In genomic region chr2:8197825-8198224, GRCh38 we compare ENCODE assay signal across 29 cellular contexts.
"Had no signal": no experiment of that assay in that cellular context is flagged by ENCODE, and none has a peak within 500 bp of the region (broad histone marks: within the 10 kb centered on the region; RNA-seq: fewer than 3 reads in every experiment).

No MANE protein-coding gene starts in this region.

- FAIRE-seq: urothelium cell line had no signal

- H3K4me3 ChIP-seq: stomach, suprapubic skin, testis, thoracic aorta, thyroid gland, tibial artery, tibial nerve, transverse colon, upper lobe of left lung, upper lobe of right lung, uterus, vagina had no signal

- H3K36me3 ChIP-seq: stomach, suprapubic skin, thoracic aorta, thyroid gland, tibial artery, tibial nerve, transverse colon, upper lobe of left lung, upper lobe of right lung, uterus, vagina had no signal

- DNase-seq: stimulated activated CD4-positive, alpha-beta T cell treated with anti-CD3 and anti-CD28 coated beads, Interleukin-2, amount 100 ng/mL, for 48 hours; stimulated activated CD4-positive, alpha-beta T cell treated with anti-CD3 and anti-CD28 coated beads, Interleukin-4, amount 100 ng/mL, for 1 hour; stimulated activated CD4-positive, alpha-beta T cell treated with anti-CD3 and anti-CD28 coated beads, Interleukin-4, amount 100 ng/mL, for 24 hours; stimulated activated CD4-positive, alpha-beta T cell treated with anti-CD3 and anti-CD28 coated beads, Interleukin-4, amount 100 ng/mL, for 4 hours; stimulated activated CD8-positive, alpha-beta memory T cell treated with anti-CD3 and anti-CD28 coated beads, Interleukin-4, amount 100 ng/mL, for 48 hours; stimulated activated naive B cell treated with anti-CD40 and anti-IgM and Interleukin-4, amounts not matched to agents 10 μg/mL and 1 μg/mL and 100 μg/mL, for 72 hours; stimulated activated naive CD4-positive, alpha-beta T cell; stimulated activated naive CD4-positive, alpha-beta T cell treated with Interleukin-2 at 50 U/mL for 16 hours; stimulated activated naive CD8-positive, alpha-beta T cell treated with anti-CD3 and anti-CD28 coated beads, Interleukin-15, amount 100 ng/mL, for 72 hours; stimulated activated naive CD8-positive, alpha-beta T cell treated with anti-CD3 and anti-CD28 coated beads, Interleukin-15, Interleukin-2, amounts not matched to agents 100 U/mL and 50 U/mL, for 24 hours; stomach; substantia nigra; testis; thyroid gland; tibial artery; transverse colon; trophoblast cell; upper lobe of left lung; upper lobe of right lung; uterus had no signal

- H3K27ac ChIP-seq: stomach, suprapubic skin, testis, thoracic aorta, thyroid gland, tibial artery, tibial nerve, transverse colon, upper lobe of left lung, upper lobe of right lung, uterus, vagina had no signal

- H3K27me3 ChIP-seq: stomach, suprapubic skin, testis, thyroid gland, tibial artery, tibial nerve, transverse colon, upper lobe of left lung, upper lobe of right lung, uterus, vagina had no signal

- H3K4me1 ChIP-seq: suprapubic skin, testis, upper lobe of left lung, uterus had no signal

- H3K4me3 Mint-ChIP-seq: stimulated activated effector memory CD8-positive, alpha-beta T cell treated with anti-CD3 and anti-CD28 coated beads, Interleukin-12 subunit alpha, Interleukin-12 subunit beta, amount 100 ng/mL, for 72 hours; stimulated activated memory B cell treated with anti-CD40 and anti-IgM and Interleukin-4, amounts not matched to agents 10 μg/mL and 1 μg/mL and 100 μg/mL, for 72 hours; stimulated activated naive B cell treated with anti-CD40 and anti-IgM and Interleukin-4, amounts not matched to agents 10 μg/mL and 1 μg/mL and 100 μg/mL, for 72 hours; stimulated activated naive CD8-positive, alpha-beta T cell treated with anti-CD3 and anti-CD28 coated beads, Interleukin-15, amount 100 ng/mL, for 72 hours; stimulated activated naive CD8-positive, alpha-beta T cell treated with anti-CD3 and anti-CD28 coated beads, Interleukin-15, Interleukin-2, amounts not matched to agents 100 ng/mL and 50 ng/mL, for 24 hours; type B pancreatic cell had no signal

- H3K9me3 ChIP-seq: stomach, suprapubic skin, testis, thoracic aorta, thyroid gland, tibial artery, tibial nerve, transverse colon, upper lobe of left lung, upper lobe of right lung, uterus, vagina had no signal

- H3K27ac Mint-ChIP-seq: stimulated activated memory B cell treated with anti-CD40 and anti-IgM and Interleukin-4, amounts not matched to agents 10 μg/mL and 1 μg/mL and 100 μg/mL, for 72 hours; stimulated activated naive CD8-positive, alpha-beta T cell treated with anti-CD3 and anti-CD28 coated beads, Interleukin-15, amount 100 ng/mL, for 72 hours; stimulated activated naive CD8-positive, alpha-beta T cell treated with anti-CD3 and anti-CD28 coated beads, Interleukin-15, Interleukin-2, amounts not matched to agents 100 ng/mL and 50 ng/mL, for 24 hours; type B pancreatic cell had no signal

- H3K4me1 Mint-ChIP-seq: stimulated activated memory B cell treated with anti-CD40 and anti-IgM and Interleukin-4, amounts not matched to agents 10 μg/mL and 1 μg/mL and 100 μg/mL, for 72 hours; stimulated activated naive CD8-positive, alpha-beta T cell treated with anti-CD3 and anti-CD28 coated beads, Interleukin-15, amount 100 ng/mL, for 72 hours had no signal

- H3K9me3 Mint-ChIP-seq: stimulated activated naive CD8-positive, alpha-beta T cell treated with anti-CD3 and anti-CD28 coated beads, Interleukin-15, Interleukin-2, amounts not matched to agents 100 ng/mL and 50 ng/mL, for 24 hours had no signal

- H3K36me3 Mint-ChIP-seq: type B pancreatic cell had no signal

- ATAC-seq: stimulated activated effector memory CD8-positive, alpha-beta T cell treated with anti-CD3 and anti-CD28 coated beads, Interleukin-12 subunit alpha, Interleukin-12 subunit beta, amount 100 ng/mL, for 72 hours; stimulated activated memory B cell treated with anti-CD40 and anti-IgM and Interleukin-4, amounts not matched to agents 10 μg/mL and 1 μg/mL and 100 μg/mL, for 72 hours; stimulated activated naive B cell treated with anti-CD40 and anti-IgM and Interleukin-4, amounts not matched to agents 10 μg/mL and 1 μg/mL and 100 μg/mL, for 72 hours; stimulated activated naive CD8-positive, alpha-beta T cell treated with anti-CD3 and anti-CD28 coated beads, Interleukin-15, amount 100 ng/mL, for 72 hours; stimulated activated naive CD8-positive, alpha-beta T cell treated with anti-CD3 and anti-CD28 coated beads, Interleukin-15, Interleukin-2, amounts not matched to agents 100 U/mL and 50 U/mL, for 24 hours; upper lobe of right lung had no signal

- H3K27me3 Mint-ChIP-seq: type B pancreatic cell had no signal
